ENCODE assay signal across 8 cellular contexts in genomic region chr17:7484067-7484963, GRCh38. TPM values are rescaled to one million over a fixed set of nuclear protein-coding genes. Genes with fewer than 3 reads are reported as not detected.
DNase-seq lines count a peak whose midpoint lies in the region; ATAC-seq, FAIRE-seq and TF ChIP-seq lines count a peak whose summit lies in the region.

Gene POLR2A, plus strand, starts transcription at chr17:7484366.

- H3K9me3 ChIP-seq in T-helper 17 cell (ENCODE audit: control insufficient read depth, low read length, poor library complexity, severe bottlenecking), result no peaks in the 10 kb centered on the region
- no peaks in the 10 kb centered on the region for H3K9me3 ChIP-seq in psoas muscle

- H3K27ac Mint-ChIP-seq in T-helper 17 cell, result peak within 1 kb of the TSS; percentile 100

- peak; percentile 64 for ATAC-seq in HG02885 (IDR thresholded peaks at IDR 0.05; ENCODE audit: poor library complexity, unreplicated experiment)
- peak; percentile 73 for ATAC-seq in T-helper 17 cell
- ATAC-seq in left ventricle myocardium superior, result peak; percentile 83
- peak; percentile 81 to 84 (median 82) for ATAC-seq in psoas muscle

- DNase-seq in GM13977 (ENCODE audit: low spot score), result peak; percentile 97
- peak; percentile 95 for DNase-seq in NCI-H1694 treated with DMSO at 0.1 percent for 48 hours (lab: John Stamatoyannopoulos, UW)
- peak; percentile 92 to 99 (median 97) for DNase-seq in T-helper 17 cell
- peak; percentile 99 for DNase-seq in left ventricle myocardium superior
- DNase-seq in psoas muscle, result peak; percentile 99
- DNase-seq in urothelium cell line (ENCODE audit: low spot score), result peak; percentile 96

- peaks cover 66% of the 10 kb centered on the region for H3K4me1 Mint-ChIP-seq in T-helper 17 cell

- peak within 1 kb of the TSS; percentile 98 for H3K4me3 Mint-ChIP-seq in T-helper 17 cell

- H3K27me3 ChIP-seq in psoas muscle (ENCODE audit: insufficient read depth in 3 of 3, low read length in 2 of 3), result no peaks in the 10 kb centered on the region

- intact Hi-C loops in left ventricle myocardium superior (cut with micrococcal nuclease) (no loop called here), psoas muscle (cut with DNase I) (loop anchor here in 1 of 2 donors (1.0 to 5.0 kb wide), 4 partner anchors 44 to 738 kb away; partner anchors contain the start of gene TMEM256)

- H3K36me3 Mint-ChIP-seq in T-helper 17 cell (ENCODE audit: low read depth), result peaks cover 4% of the 10 kb centered on the region

- TF ChIP-seq CTCF in GM13977 (IDR thresholded peaks at IDR 0.05; ENCODE audit: extremely low read depth, insufficient read depth, missing control alignments) (peak; percentile 6), psoas muscle (IDR thresholded peaks at IDR 0.05) (peak; percentile 9)

- peak; percentile 40 for FAIRE-seq in urothelium cell line (lab: Jason Lieb, UNC)

- in situ Hi-C loops in GM13977 (cut with MboI; ENCODE audit: low pct_unique_long_range_greater_than_20kb, low sequenced_read_pairs, unreplicated experiment), result no loop called here

- peak within 1 kb of the TSS; percentile 85 for H3K4me3 ChIP-seq in psoas muscle

- H3K36me3 ChIP-seq in psoas muscle (ENCODE audit: insufficient read depth in 1 of 2, low read depth in 1 of 2), result peaks cover 3 to 4% of the 10 kb centered on the region in 2 donors

- peak within 1 kb of the TSS; percentile 100 for H3K27ac ChIP-seq in angular gyrus (ENCODE audit: low read depth, low read length)
- H3K27ac ChIP-seq in psoas muscle, result peak within 1 kb of the TSS; percentile 100

- no peaks in the 10 kb centered on the region for H3K27me3 Mint-ChIP-seq in T-helper 17 cell

- 0 to 1% (median 0%) methylated on average over 66 to 68 of the region's 68 CpGs for WGBS in psoas muscle, 3 donors

- H3K4me1 ChIP-seq in psoas muscle, result peaks cover 55% of the 10 kb centered on the region

RNA-seq across cellular contexts. Expression of gene POLR2A, which starts in this region (rescaled TPM):
- 100 to 1,000 TPM; 553 to 572 TPM for total RNA-seq in T-helper 17 cell
- total RNA-seq in left ventricle myocardium superior, result 39.1 TPM
- total RNA-seq in psoas muscle, result 10 to 100 TPM; 42.7 to 74.3 (median 56.9) TPM
- 10 to 100 TPM in 2 of 3 donors, 1 to 10 TPM in 1; 8.0 to 68.7 (median 15.0) TPM for polyA plus RNA-seq in psoas muscle

Comparison
In these comparisons a context has a peak if more than half of its experiments do, and no peak if none do; other contexts are left out.
1. Peak in every context shown above with its lines: DNase-seq, ATAC-seq, H3K4me3 ChIP-seq and H3K27ac ChIP-seq.
2. RNA of gene POLR2A (total RNA-seq): 553 to 572 TPM in T-helper 17 cell; 42.7 to 74.3 TPM in psoas muscle and 39.1 TPM in left ventricle myocardium superior (single experiment); every median in the first group is over 4 times any median in the second.